Comparison of ENCODE assay signal across 16 cellular contexts in the genomic region with DNA sequence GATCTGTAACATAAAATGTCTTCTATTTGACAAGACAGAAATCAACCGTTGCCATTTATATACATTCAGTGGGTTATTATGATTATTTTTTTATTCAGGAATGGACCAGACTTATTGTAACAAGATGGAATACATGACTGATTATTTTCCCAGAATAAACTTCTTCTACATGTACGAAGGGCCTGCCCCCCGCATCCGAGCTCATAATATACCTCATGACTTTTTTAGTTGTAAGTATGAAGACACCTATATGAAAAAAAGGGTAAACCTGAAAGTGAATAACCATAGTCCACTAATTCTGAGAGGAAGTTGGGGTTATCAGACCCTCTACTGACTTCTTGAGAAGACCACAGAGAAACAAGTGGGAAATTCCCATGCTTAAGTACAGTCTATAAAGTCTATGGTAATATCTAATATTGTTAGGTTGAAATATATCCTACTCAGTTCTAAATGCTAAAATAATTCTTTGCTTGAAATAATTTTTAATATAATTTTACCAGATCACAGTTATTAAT. TPM values are rescaled to one million over a fixed set of nuclear protein-coding genes. Genes with fewer than 3 reads are reported as not detected.
DNase-seq lines count a peak whose midpoint lies in the region; ATAC-seq and TF ChIP-seq lines count a peak whose summit lies in the region.
"Had no signal": no experiment of that assay in that cellular context is flagged by ENCODE, and none has a peak within 500 bp of the region (broad histone marks: within the 10 kb centered on the region; RNA-seq: fewer than 3 reads in every experiment).

No MANE protein-coding gene starts in this region.

- H3K4me3 ChIP-seq in esophagus squamous epithelium, result no peak overlapping the region
- H3K4me3 ChIP-seq: HAP-1 had no signal

- no peaks in the 10 kb centered on the region for H3K4me1 ChIP-seq in esophagus squamous epithelium
- H3K4me1 ChIP-seq: HAP-1 had no signal

- H3K36me3 ChIP-seq in esophagus squamous epithelium, result no peaks in the 10 kb centered on the region
- H3K36me3 ChIP-seq: HAP-1 had no signal

- DNase-seq in stimulated activated CD8-positive, alpha-beta memory T cell treated with anti-CD3 and anti-CD28 coated beads, Interleukin-15, amount 100 ng/mL, for 48 hours (ENCODE audit: low read depth in 2 of 2), result peak; percentile 23 to 31
- DNase-seq in esophagus squamous epithelium (lab: John Stamatoyannopoulos, UW) (no peak), SIG-M5 treated with dmso at 0.1 percent for 504 hours (lab: John Stamatoyannopoulos, UW; ENCODE audit: unreplicated experiment) (no peak), A172 (ENCODE audit: low spot score) (no peak)
- DNase-seq: activated gamma-delta T cell treated with Interleukin-2 at 50 U/mL for 16 hours, dermis blood vessel endothelial cell, glutamatergic neuron, NCI-H82, right cardiac atrium had no signal

- no peaks in the 10 kb centered on the region for H3K27me3 ChIP-seq in esophagus squamous epithelium

- no peak overlapping the region for H3K27ac ChIP-seq in esophagus squamous epithelium

- H3K9me3 ChIP-seq in esophagus squamous epithelium, result no peaks in the 10 kb centered on the region
- H3K9me3 ChIP-seq: HAP-1 had no signal

- WGBS in esophagus squamous epithelium, 2 donors, result 77 to 86% methylated on average over 4 of the region's 4 CpGs

- ATAC-seq in GM18907 (IDR thresholded peaks at IDR 0.05; ENCODE audit: unreplicated experiment) (peak; percentile 78), GM21528 (IDR thresholded peaks at IDR 0.05; ENCODE audit: low FRiP score, unreplicated experiment) (peak; percentile 60), HG03139 (IDR thresholded peaks at IDR 0.05; ENCODE audit: unreplicated experiment) (peak; percentile 51)
- ATAC-seq: right cardiac atrium had no signal

- no peak for TF ChIP-seq CTCF in esophagus squamous epithelium (IDR thresholded peaks at IDR 0.05)

- intact Hi-C loops in esophagus squamous epithelium (cut with DNase I), result no loop called here

- TF ChIP-seq POLR2A in esophagus squamous epithelium (IDR thresholded peaks at IDR 0.05), result no peak

RNA-seq across cellular contexts. Expression of a gene that starts 15.9 kb away (rescaled TPM):
- under 1 TPM in 1 of 4 donors, not detected in 3; 0.57 TPM for total RNA-seq in esophagus squamous epithelium
- not detected in 2 replicates for total RNA-seq in A172 (2014; rRNA removed; shearing (Covaris generic))
- total RNA-seq: Daoy; dermis blood vessel endothelial cell; mesenteric fat pad; right cardiac atrium; T-helper 1 cell treated with Interleukin-12 subunit alpha and Interleukin-12 subunit beta and Interleukin-4 antibody, amounts not matched to agents 30 ng/mL and 1 ng/mL, for 36 hours had no signal

RNA-seq across cellular contexts. Expression of a gene that starts 25.5 kb away (rescaled TPM):
- not detected for total RNA-seq in esophagus squamous epithelium
- total RNA-seq in A172 (2014; rRNA removed; shearing (Covaris generic)), result not detected in 2 replicates
- total RNA-seq: Daoy; dermis blood vessel endothelial cell; mesenteric fat pad; right cardiac atrium; T-helper 1 cell treated with Interleukin-12 subunit alpha and Interleukin-12 subunit beta and Interleukin-4 antibody, amounts not matched to agents 30 ng/mL and 1 ng/mL, for 36 hours had no signal

RNA-seq across cellular contexts. Expression of a gene that starts 48.2 kb away (rescaled TPM):
- 1 to 10 TPM in 1 of 4 donors, under 1 TPM in 3; 0.06 to 2.3 (median 0.17) TPM for total RNA-seq in esophagus squamous epithelium
- 0.89 TPM in 1 of 2 replicates, not detected in the other for total RNA-seq in A172 (2014; rRNA removed; shearing (Covaris generic))
- total RNA-seq: Daoy had no signal

RNA-seq across cellular contexts. Expression of a gene that starts 57.3 kb away (rescaled TPM):
- 10 to 100 TPM; 12.2 to 31.9 (median 20.1) TPM for total RNA-seq in esophagus squamous epithelium
- 14.8 and 22.6 TPM in 2 replicates for total RNA-seq in A172 (2014; rRNA removed; shearing (Covaris generic))

Comparison
In these comparisons a context has a peak if more than half of its experiments do, and no peak if none do; other contexts are left out.
1. DNase-seq: peak in stimulated activated CD8-positive, alpha-beta memory T cell treated with anti-CD3 and anti-CD28 coated beads, Interleukin-15, amount 100 ng/mL, for 48 hours (2 of 2); none in esophagus squamous epithelium (single experiment), SIG-M5 treated with dmso at 0.1 percent for 504 hours (single experiment) and A172 (single experiment).
2. Peak in every context shown above with its lines, with median percentiles within 50 percentile points of each other: ATAC-seq.